8 cellular contexts compared by ENCODE assay signal in the genomic region with DNA sequence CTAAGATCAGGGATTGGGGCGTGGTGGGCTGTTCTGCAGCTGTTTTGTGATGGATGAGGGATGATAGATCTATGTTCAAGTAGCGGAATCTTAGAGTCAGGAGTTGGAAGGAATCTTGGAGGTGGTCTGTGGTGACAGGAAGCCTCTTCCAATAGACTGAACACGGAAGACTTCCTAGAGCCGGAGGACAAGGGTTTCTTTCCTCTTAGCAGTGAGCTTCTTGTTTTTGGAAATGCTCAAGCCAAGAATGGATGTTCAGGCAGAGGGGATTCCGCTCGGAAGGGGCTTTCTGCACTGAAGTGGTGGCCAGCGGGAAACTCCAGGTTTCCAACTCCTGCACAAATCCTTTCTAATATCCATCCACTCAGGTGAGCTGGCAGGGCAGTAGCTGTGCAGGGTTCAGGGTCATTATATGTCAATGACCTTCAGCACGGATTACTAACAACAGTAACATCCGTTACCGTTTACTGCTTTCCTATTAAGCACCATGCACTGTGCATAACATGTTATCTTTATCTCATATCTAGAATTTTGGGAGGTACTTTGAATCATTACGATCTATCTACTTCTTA. TPM values are rescaled to one million over a fixed set of nuclear protein-coding genes. Genes with fewer than 3 reads are reported as not detected.
DNase-seq lines count a peak whose midpoint lies in the region; ATAC-seq, FAIRE-seq and TF ChIP-seq lines count a peak whose summit lies in the region.

No MANE protein-coding gene starts in this region.

- peak; percentile 32 for DNase-seq in PC-3
- no peak for DNase-seq in endothelial cell of umbilical vein (ENCODE audit: low read depth, low spot score)
- DNase-seq in NCI-H2107 treated with DMSO at 0.1 percent for 48 hours (lab: John Stamatoyannopoulos, UW; ENCODE audit: unreplicated experiment): no peak
- DNase-seq in NCI-H2107 (lab: John Stamatoyannopoulos, UW): no peak

- no peaks in the 10 kb centered on the region for H3K9me2 ChIP-seq in PC-3 (replicated peaks; ENCODE audit: low read length)

- CTCF ChIA-PET in PC-3 (lab: Charles Lee): interaction anchor here (0.5 to 1.1 kb wide), 3 partner anchors 19 to 698 kb away, joined by 3 to 4 read pairs (median 3); no protein-coding TSS in a partner anchor
- CTCF ChIA-PET in endothelial cell of umbilical vein (lab: Charles Lee): interaction anchor here (0.9 to 7.4 kb wide), 4 partner anchors 10 to 495 kb away, joined by 3 to 46 read pairs (median 8); no protein-coding TSS in a partner anchor

- H3K79me2 ChIP-seq in PC-3 (ENCODE audit: low read length) (peaks cover 16% of the 10 kb centered on the region), endothelial cell of umbilical vein (ENCODE audit: control insufficient read depth, insufficient read depth, low read length) (peaks cover 7% of the 10 kb centered on the region)

- no peak for TF ChIP-seq CTCF in PC-3 (conservative IDR thresholded peaks at IDR 0.05; ENCODE audit: low read depth, low read length)
- no peak for TF ChIP-seq CTCF in endothelial cell of umbilical vein (IDR thresholded peaks at IDR 0.05; ENCODE audit: extremely low read depth in 1 of 2, insufficient read depth in 1 of 2, low read depth in 1 of 2, low read length in 2 of 2)
- no peak for TF ChIP-seq CTCF in neutrophil (IDR thresholded peaks at IDR 0.05)

- no peaks in the 10 kb centered on the region for H3K9me1 ChIP-seq in endothelial cell of umbilical vein (replicated peaks; ENCODE audit: control insufficient read depth, extremely low read depth, insufficient read depth, low read length)

- dilution Hi-C loops in endothelial cell of umbilical vein (cut with MboI; ENCODE audit: extremely low pct_ligation_motif_present, low sequenced_read_pairs): no loop called here

- H3K4me2 ChIP-seq in BLaER1 treated with 17β-estradiol and CSF1 and Interleukin-3, amounts not matched to agents 10 nM and 100 nM: peak overlapping the region; percentile 77 to 99 (median 95)
- peak overlapping the region; percentile 96 for H3K4me2 ChIP-seq in PC-3 (ENCODE audit: low read length)
- peak overlapping the region; percentile 60 for H3K4me2 ChIP-seq in endothelial cell of umbilical vein (ENCODE audit: insufficient read depth, low read length)

- no peaks in the 10 kb centered on the region for H3K27me3 ChIP-seq in BLaER1 treated with 17β-estradiol and CSF1 and Interleukin-3, amounts not matched to agents 10 nM and 100 nM
- H3K27me3 ChIP-seq in PC-3 (ENCODE audit: low read length) (no peaks in the 10 kb centered on the region), endothelial cell of umbilical vein (ENCODE audit: control insufficient read depth in 2 of 2, insufficient read depth in 2 of 2, low read length in 2 of 2) (no peaks in the 10 kb centered on the region), neutrophil (no peaks in the 10 kb centered on the region)

- TF ChIP-seq POLR2A in endothelial cell of umbilical vein (IDR thresholded peaks at IDR 0.05; ENCODE audit: low read depth, low read length): no peak

- H3K4me1 ChIP-seq in BLaER1 treated with 17β-estradiol and CSF1 and Interleukin-3, amounts not matched to agents 10 nM and 100 nM: peaks cover 20 to 31% (median 25%) of the 10 kb centered on the region in 10 experiments
- peaks cover 23% of the 10 kb centered on the region for H3K4me1 ChIP-seq in PC-3 (ENCODE audit: insufficient read depth, low read length)
- H3K4me1 ChIP-seq in endothelial cell of umbilical vein (ENCODE audit: control insufficient read depth, extremely low read depth, insufficient read depth, low read length): peaks cover 13% of the 10 kb centered on the region
- peaks cover 21% of the 10 kb centered on the region in 2 experiments for H3K4me1 ChIP-seq in neutrophil (ENCODE audit: control insufficient read depth in 1 of 2, insufficient read depth in 1 of 2, low read depth in 1 of 2, low read length in 1 of 2)

- TSS peak; percentile 33 for BruUV-seq in PC-3 (replicated peaks; lab: Mats Ljungman, UMichigan)
- no TSS peak for BruUV-seq in endothelial cell of umbilical vein (replicated peaks; lab: Mats Ljungman, UMichigan)

- ATAC-seq in GM21423 (IDR thresholded peaks at IDR 0.05; ENCODE audit: unreplicated experiment) (peak; percentile 11), PC-3 (peak; percentile 42), HG03135 (IDR thresholded peaks at IDR 0.05; ENCODE audit: unreplicated experiment) (no peak)

- H2AFZ ChIP-seq in PC-3 (ENCODE audit: low read length) (peak overlapping the region; percentile 94), endothelial cell of umbilical vein (ENCODE audit: low read depth, low read length) (peak overlapping the region; percentile 81)

- POLR2A ChIA-PET in PC-3 (lab: Charles Lee; ENCODE audit: unreplicated experiment): no interaction called here
- POLR2A ChIA-PET in endothelial cell of umbilical vein (lab: Charles Lee): no interaction called here

- intact Hi-C loops in PC-3 (cut with micrococcal nuclease): no loop called here
- intact Hi-C loops in endothelial cell of umbilical vein (cut with micrococcal nuclease): loop anchor here (1.0 to 10.0 kb wide), 3 partner anchors 24 to 791 kb away; a partner anchor contains a TSS

- H3K9ac ChIP-seq in BLaER1 treated with 17β-estradiol and CSF1 and Interleukin-3, amounts not matched to agents 10 nM and 100 nM: peak overlapping the region in 10 of 11 experiments; percentile 93 to 99 (median 98); a peak in 19 of 22 replicates
- H3K9ac ChIP-seq in PC-3 (ENCODE audit: low read length) (peak overlapping the region; percentile 96), endothelial cell of umbilical vein (replicated peaks; ENCODE audit: extremely low read depth, insufficient read depth, low read length) (peak overlapping the region; percentile 96)

- peak overlapping the region in 10 of 11 experiments; percentile 94 to 98 (median 97); a peak in 19 of 22 replicates for H3K27ac ChIP-seq in BLaER1 treated with 17β-estradiol and CSF1 and Interleukin-3, amounts not matched to agents 10 nM and 100 nM
- H3K27ac ChIP-seq in PC-3 (ENCODE audit: low read length) (peak overlapping the region; percentile 55), endothelial cell of umbilical vein (ENCODE audit: insufficient read depth, low read depth, low read length) (no peak overlapping the region), neutrophil (peak overlapping the region; percentile 97)

- H3K36me3 ChIP-seq in BLaER1 treated with 17β-estradiol and CSF1 and Interleukin-3, amounts not matched to agents 10 nM and 100 nM: peaks cover 2 to 13% (median 6%) of the 10 kb centered on the region in 11 experiments; a peak in 18 of 22 replicates
- H3K36me3 ChIP-seq in PC-3 (ENCODE audit: low read depth, low read length) (no peaks in the 10 kb centered on the region), endothelial cell of umbilical vein (ENCODE audit: control insufficient read depth in 2 of 2, extremely low read depth in 1 of 2, insufficient read depth in 2 of 2, low read length in 2 of 2) (no peaks in the 10 kb centered on the region), neutrophil (peaks cover 5% of the 10 kb centered on the region)

- no peaks in the 10 kb centered on the region for H3F3A ChIP-seq in PC-3 (ENCODE audit: low read length, unreplicated experiment)

- H3K9me3 ChIP-seq in BLaER1 treated with 17β-estradiol and CSF1 and Interleukin-3, amounts not matched to agents 10 nM and 100 nM (replicated peaks in 1 of 11): peaks cover 0 to 13% (median 6%) of the 10 kb centered on the region in 11 experiments; a peak in 9 of 22 replicates
- H3K9me3 ChIP-seq in PC-3 (ENCODE audit: low read length) (no peaks in the 10 kb centered on the region), endothelial cell of umbilical vein (replicated peaks; ENCODE audit: control insufficient read depth, insufficient read depth, low read length) (no peaks in the 10 kb centered on the region), neutrophil (no peaks in the 10 kb centered on the region)

- no peak for FAIRE-seq in endothelial cell of umbilical vein (lab: Jason Lieb, UNC)

- H3K4me3 ChIP-seq in BLaER1 treated with 17β-estradiol and CSF1 and Interleukin-3, amounts not matched to agents 10 nM and 100 nM: peak overlapping the region; percentile 71 to 96 (median 90); a peak in 19 of 20 replicates
- H3K4me3 ChIP-seq in PC-3 (ENCODE audit: low read length) (peak overlapping the region; percentile 91), endothelial cell of umbilical vein (replicated peaks in 1 of 3; ENCODE audit: insufficient read depth in 1 of 3, low read depth in 1 of 3, low read length in 3 of 3) (peak overlapping the region; percentile 63 to 92 (median 77)), neutrophil (ENCODE audit: low read depth in 1 of 2, low read length in 1 of 2) (peak overlapping the region; percentile 81 to 86)

- no peaks in the 10 kb centered on the region for H4K20me1 ChIP-seq in BLaER1 treated with 17β-estradiol and CSF1 and Interleukin-3, amounts not matched to agents 10 nM and 100 nM
- H4K20me1 ChIP-seq in PC-3 (ENCODE audit: low read length) (no peaks in the 10 kb centered on the region), endothelial cell of umbilical vein (replicated peaks; ENCODE audit: control insufficient read depth, extremely low read depth, insufficient read depth, low read length) (no peaks in the 10 kb centered on the region)

RNA-seq across cellular contexts. Expression of a gene that starts 0.6 kb away (rescaled TPM):
- total RNA-seq in PC-3 (2014; rRNA removed): 19.6 and 27.1 TPM in 2 replicates
- total RNA-seq in endothelial cell of umbilical vein: 10.4 and 11.6 TPM in 2 replicates
- polyA plus RNA-seq in endothelial cell of umbilical vein: 10.6 and 11.5 TPM in 2 replicates
- polyA plus RNA-seq in endothelial cell of umbilical vein (2011; cell fraction: cytosol; rRNA removed): 9.4 and 9.8 TPM in 2 replicates
- polyA plus RNA-seq in endothelial cell of umbilical vein (2011; cell fraction: nucleus; rRNA removed): 6.6 and 6.9 TPM in 2 replicates
- polyA plus RNA-seq in endothelial cell of umbilical vein (2012): 6.2 and 9.3 TPM in 2 replicates
- polyA minus RNA-seq in endothelial cell of umbilical vein: 10.1 and 10.8 TPM in 2 replicates
- polyA minus RNA-seq in endothelial cell of umbilical vein (2011; cell fraction: cytosol; rRNA and poly(A)+ RNA removed): 12.0 TPM
- polyA minus RNA-seq in endothelial cell of umbilical vein (2011; cell fraction: nucleus; rRNA and poly(A)+ RNA removed): 3.9 and 6.4 TPM in 2 replicates

RNA-seq across cellular contexts. Expression of a gene that starts 24.4 kb away (rescaled TPM):
- total RNA-seq in PC-3 (2014; rRNA removed): 44.1 and 47.7 TPM in 2 replicates
- total RNA-seq in endothelial cell of umbilical vein: 58.7 and 60.1 TPM in 2 replicates
- 62.8 and 65.9 TPM in 2 replicates for polyA plus RNA-seq in endothelial cell of umbilical vein
- polyA plus RNA-seq in endothelial cell of umbilical vein (2011; cell fraction: cytosol; rRNA removed): 85.9 and 97.2 TPM in 2 replicates
- 94.4 and 117 TPM in 2 replicates for polyA plus RNA-seq in endothelial cell of umbilical vein (2011; cell fraction: nucleus; rRNA removed)
- polyA plus RNA-seq in endothelial cell of umbilical vein (2012): 61.6 and 69.7 TPM in 2 replicates
- 35.9 and 39.1 TPM in 2 replicates for polyA minus RNA-seq in endothelial cell of umbilical vein
- polyA minus RNA-seq in endothelial cell of umbilical vein (2011; cell fraction: cytosol; rRNA and poly(A)+ RNA removed): 6.9 TPM
- 26.0 and 28.1 TPM in 2 replicates for polyA minus RNA-seq in endothelial cell of umbilical vein (2011; cell fraction: nucleus; rRNA and poly(A)+ RNA removed)

RNA-seq across cellular contexts. Expression of a gene that starts 42.3 kb away (rescaled TPM):
- 48.9 and 53.1 TPM in 2 replicates for total RNA-seq in PC-3 (2014; rRNA removed)
- total RNA-seq in endothelial cell of umbilical vein: 59.8 and 60.1 TPM in 2 replicates
- polyA plus RNA-seq in endothelial cell of umbilical vein: 16.0 and 25.9 TPM in 2 replicates
- polyA plus RNA-seq in endothelial cell of umbilical vein (2011; cell fraction: cytosol; rRNA removed): 27.5 and 32.0 TPM in 2 replicates
- 7.9 and 20.8 TPM in 2 replicates for polyA plus RNA-seq in endothelial cell of umbilical vein (2011; cell fraction: nucleus; rRNA removed)
- polyA plus RNA-seq in endothelial cell of umbilical vein (2012): 94.8 and 102 TPM in 2 replicates
- 41.0 and 64.8 TPM in 2 replicates for polyA minus RNA-seq in endothelial cell of umbilical vein
- polyA minus RNA-seq in endothelial cell of umbilical vein (2011; cell fraction: cytosol; rRNA and poly(A)+ RNA removed): 16.2 TPM
- 12.1 and 14.4 TPM in 2 replicates for polyA minus RNA-seq in endothelial cell of umbilical vein (2011; cell fraction: nucleus; rRNA and poly(A)+ RNA removed)

RNA-seq across cellular contexts. Expression of a gene that starts 53.6 kb away (rescaled TPM):
- total RNA-seq in PC-3 (2014; rRNA removed) (0.23 and 0.26 TPM in 2 replicates), endothelial cell of umbilical vein (not detected in 2 replicates)
- polyA plus RNA-seq in endothelial cell of umbilical vein: not detected in 2 replicates
- not detected in 2 replicates for polyA plus RNA-seq in endothelial cell of umbilical vein (2011; cell fraction: cytosol; rRNA removed)
- polyA plus RNA-seq in endothelial cell of umbilical vein (2011; cell fraction: nucleus; rRNA removed): not detected in 2 replicates
- not detected in 2 replicates for polyA plus RNA-seq in endothelial cell of umbilical vein (2012)
- not detected in 2 replicates for polyA minus RNA-seq in endothelial cell of umbilical vein
- not detected for polyA minus RNA-seq in endothelial cell of umbilical vein (2011; cell fraction: cytosol; rRNA and poly(A)+ RNA removed)
- polyA minus RNA-seq in endothelial cell of umbilical vein (2011; cell fraction: nucleus; rRNA and poly(A)+ RNA removed): not detected in 2 replicates
